ENCODE assay signal across 33 cellular contexts in the genomic region with DNA sequence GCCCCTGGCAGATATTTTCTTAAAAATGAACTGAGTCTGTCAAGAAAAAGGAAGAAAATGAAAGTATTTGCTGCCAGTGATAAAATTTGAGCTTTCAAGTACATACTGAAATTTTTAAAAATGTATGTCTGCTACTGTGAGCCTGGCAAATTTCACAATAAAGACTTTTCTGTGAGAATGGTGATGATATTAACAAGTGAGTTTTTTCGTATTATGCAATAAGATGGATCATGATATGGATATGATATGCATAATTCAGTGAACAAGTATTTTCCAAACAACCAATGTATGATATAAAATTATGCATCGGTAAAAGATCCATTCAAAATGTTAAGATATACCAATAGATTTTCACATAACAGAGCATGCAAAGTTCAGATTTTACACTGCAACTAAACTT. TPM values are rescaled to one million over a fixed set of nuclear protein-coding genes. Genes with fewer than 3 reads are reported as not detected.
DNase-seq lines count a peak whose midpoint lies in the region; ATAC-seq, FAIRE-seq and TF ChIP-seq lines count a peak whose summit lies in the region.
"Had no signal": no experiment of that assay in that cellular context is flagged by ENCODE, and none has a peak within 500 bp of the region (broad histone marks: within the 10 kb centered on the region; RNA-seq: fewer than 3 reads in every experiment).

No MANE protein-coding gene starts in this region.

- H3K23ac ChIP-seq in IMR-90 (ENCODE audit: low read depth, low read length) = no peak overlapping the region

- no peak overlapping the region for H3K9ac ChIP-seq in HepG2 (ENCODE audit: insufficient read depth, low read depth, low read length)
- H3K9ac ChIP-seq in IMR-90 (ENCODE audit: low read depth, low read length) = no peak overlapping the region
- H3K9ac ChIP-seq in K562 (ENCODE audit: insufficient read depth in 1 of 2, low read depth in 2 of 2, low read length in 2 of 2) = no peak overlapping the region
- H3K9ac ChIP-seq: BLaER1; BLaER1 treated with 17β-estradiol and CSF1 and Interleukin-3, amounts not matched to agents 10 nM and 100 nM had no signal

- TF ChIP-seq CTCF in HepG2 (CRISPR knock-in tag; IDR thresholded peaks at IDR 0.05) = no peak
- TF ChIP-seq CTCF in right lobe of liver (IDR thresholded peaks at IDR 0.05) = no peak
- no peak for TF ChIP-seq CTCF in IMR-90 (conservative IDR thresholded peaks at IDR 0.05; ENCODE audit: low read depth, low read length)
- no peak for TF ChIP-seq CTCF in K562 (IDR thresholded peaks at IDR 0.05 in 2 of 3, conservative IDR thresholded peaks at IDR 0.05 in 1 of 3; ENCODE audit: insufficient read depth in 2 of 3, low read depth in 1 of 3, low read length in 3 of 3)

- ATAC-seq in HepG2 (no peak), right lobe of liver (no peak), IMR-90 (ENCODE audit: low read depth) (no peak), K562 (no peak), GM21515 (IDR thresholded peaks at IDR 0.05; ENCODE audit: unreplicated experiment) (no peak)
- ATAC-seq: A549; CD8-positive, alpha-beta T cell had no signal

- 90% methylated on average over 2 of the region's 2 CpGs for whole genome bisulfite sequencing in HepG2 (ENCODE audit: low lambda C conversion rate)
- 96% methylated on average over 2 of the region's 2 CpGs for WGBS in right lobe of liver (ENCODE audit: insufficient coverage, low coverage, low lambda C conversion rate, missing lambda C conversion rate)
- no CpG with 5 or more reads among the region's 2 CpGs for WGBS in IMR-90 (ENCODE audit: extremely low coverage in 2 of 2, insufficient read length in 1 of 2), 2 experiments
- WGBS in K562 (ENCODE audit: insufficient coverage, low coverage, missing lambda C conversion rate) = 76% methylated on average over 2 of the region's 2 CpGs

- CTCF ChIA-PET in HepG2 (lab: Yijun Ruan, JAX; ENCODE audit: low intra/inter-chr PET ratio, low total read pairs) = no interaction called here
- CTCF ChIA-PET in IMR-90 (lab: Yijun Ruan, JAX) = interaction anchor here (0.6 to 1.0 kb wide), 2 partner anchors 102 to 136 kb away, joined by 3 read pairs; no protein-coding TSS in a partner anchor
- CTCF ChIA-PET in K562 (lab: Yijun Ruan, JAX; ENCODE audit: low intra/inter-chr PET ratio) = no interaction called here

- POLR2A ChIA-PET in HepG2 (lab: Yijun Ruan, JAX) (no interaction called here), IMR-90 (lab: Charles Lee; ENCODE audit: unreplicated experiment) (no interaction called here), K562 (lab: Yijun Ruan, JAX) (interaction anchor here (0.6 to 1.4 kb wide), 4 partner anchors 9 to 210 kb away, joined by 3 to 5 read pairs (median 3); no protein-coding TSS in a partner anchor)

- no peak overlapping the region for H3K14ac ChIP-seq in IMR-90 (replicated peaks; ENCODE audit: low read depth, low read length)

- no TSS peak for BruUV-seq in HepG2 (replicated peaks; lab: Mats Ljungman, UMichigan)
- BruUV-seq in IMR-90 (replicated peaks; lab: Mats Ljungman, UMichigan) = no TSS peak
- no TSS peak for BruUV-seq in K562 (replicated peaks; lab: Mats Ljungman, UMichigan)

- no peak overlapping the region for H2BK5ac ChIP-seq in IMR-90 (ENCODE audit: low read depth, low read length, poor library complexity, severe bottlenecking)

- no peak overlapping the region for H2BK15ac ChIP-seq in IMR-90 (ENCODE audit: low read depth, low read length)

- no peaks in the 10 kb centered on the region for H3K9me1 ChIP-seq in IMR-90 (ENCODE audit: insufficient read depth, low read length)
- no peaks in the 10 kb centered on the region for H3K9me1 ChIP-seq in K562 (ENCODE audit: control insufficient read depth, insufficient read depth, low read length)

- no peak for DNase-seq in HepG2 (ENCODE audit: low spot score)
- DNase-seq in right lobe of liver = no peak
- no peak for DNase-seq in IMR-90
- DNase-seq in K562 (ENCODE audit: extremely low read depth in 1 of 4, low spot score in 3 of 4) = no peak
- no peak for DNase-seq in NCI-H69 (lab: John Stamatoyannopoulos, UW)
- DNase-seq: 8988T; ACHN; AML-193; BE2C; C1 segment of cervical spinal cord; Caco-2; Calu3; CD4-positive, alpha-beta memory T cell; CD4-positive, alpha-beta T cell; CD4-positive, CD25-positive, alpha-beta regulatory T cell; CD8-positive, alpha-beta memory T cell; CD8-positive, alpha-beta T cell; COR-L47; DMS 273 treated with DMSO at 0.1 percent for 48 hours; DMS153; DMS53; DMS79; DMS79 treated with DMSO at 0.1 percent for 48 hours; DND-41; EL had no signal

- H4K20me1 ChIP-seq in HepG2 (ENCODE audit: insufficient read depth, low read length) = no peaks in the 10 kb centered on the region
- H4K20me1 ChIP-seq in IMR-90 (ENCODE audit: insufficient read depth, low read length) = no peaks in the 10 kb centered on the region
- H4K20me1 ChIP-seq in K562 (replicated peaks; ENCODE audit: control insufficient read depth, insufficient read depth, low read length) = no peaks in the 10 kb centered on the region
- H4K20me1 ChIP-seq: BLaER1 had no signal

- H3K4me3 ChIP-seq in HepG2 (replicated peaks in 1 of 3; ENCODE audit: insufficient read depth in 1 of 3, low read depth in 2 of 3, low read length in 3 of 3) (no peak overlapping the region), right lobe of liver (no peak overlapping the region), IMR-90 (ENCODE audit: insufficient read depth, low read depth, low read length) (no peak overlapping the region), K562 (no peak overlapping the region)
- H3K4me3 ChIP-seq: A549; BLaER1; BLaER1 treated with 17β-estradiol and CSF1 and Interleukin-3, amounts not matched to agents 10 nM and 100 nM had no signal

- H3K27ac ChIP-seq in HepG2 (ENCODE audit: extremely low read length, insufficient read depth, low read length) = no peak overlapping the region
- H3K27ac ChIP-seq in right lobe of liver = no peak overlapping the region
- no peak overlapping the region for H3K27ac ChIP-seq in IMR-90 (ENCODE audit: insufficient read depth, low read length)
- H3K27ac ChIP-seq in K562 (ENCODE audit: extremely low read depth, low read depth, low read length) = no peak overlapping the region
- H3K27ac ChIP-seq: 22Rv1; A549; BLaER1; BLaER1 treated with 17β-estradiol and CSF1 and Interleukin-3, amounts not matched to agents 10 nM and 100 nM; C4-2B had no signal

- H4K8ac ChIP-seq in IMR-90 (ENCODE audit: low read depth in 2 of 2, low read length in 2 of 2) = no peak overlapping the region

- H4K91ac ChIP-seq in IMR-90 (ENCODE audit: insufficient read depth, low read depth, low read length) = no peak overlapping the region

- FAIRE-seq in HepG2 (lab: Jason Lieb, UNC) = no peak
- no peak for FAIRE-seq in K562 (lab: Jason Lieb, UNC)
- FAIRE-seq: A204.1, A549, D721Med had no signal

- TF ChIP-seq EP300 in HepG2 (IDR thresholded peaks at IDR 0.05; ENCODE audit: low read depth in 2 of 2, low read length in 2 of 2) (no peak), HepG2 (CRISPR knock-in tag; IDR thresholded peaks at IDR 0.05; ENCODE audit: borderline replicate concordance) (no peak), K562 (IDR thresholded peaks at IDR 0.05; ENCODE audit: low read length) (no peak)

- H3K36me3 ChIP-seq in HepG2 (replicated peaks in 1 of 2; ENCODE audit: control insufficient read depth in 1 of 2, insufficient read depth in 2 of 2, low read length in 2 of 2) = peaks cover 3 to 4% of the 10 kb centered on the region in 2 experiments
- peaks cover 0 to 32% (median 18%) of the 10 kb centered on the region in 4 donors for H3K36me3 ChIP-seq in right lobe of liver
- H3K36me3 ChIP-seq in IMR-90 (ENCODE audit: control insufficient read depth, insufficient read depth, low read length) = peaks cover 26% of the 10 kb centered on the region
- peaks cover 22% of the 10 kb centered on the region for H3K36me3 ChIP-seq in K562 (ENCODE audit: control insufficient read depth, insufficient read depth, low read length)

- TF ChIP-seq POLR2A in HepG2 (IDR thresholded peaks at IDR 0.05; ENCODE audit: insufficient read depth in 1 of 2, low read depth in 2 of 2, low read length in 2 of 2) = no peak
- TF ChIP-seq POLR2A in right lobe of liver (IDR thresholded peaks at IDR 0.05) = no peak
- no peak for TF ChIP-seq POLR2A in IMR-90 (IDR thresholded peaks at IDR 0.05; ENCODE audit: low read depth, low read length)
- no peak for TF ChIP-seq POLR2A in K562 (conservative IDR thresholded peaks at IDR 0.05)

- no peak overlapping the region for H2AFZ ChIP-seq in HepG2 (ENCODE audit: low read length)
- no peak overlapping the region for H2AFZ ChIP-seq in IMR-90 (replicated peaks; ENCODE audit: low read length, poor library complexity)
- no peak overlapping the region for H2AFZ ChIP-seq in K562 (ENCODE audit: low read depth, low read length)

- H4K5ac ChIP-seq in IMR-90 (ENCODE audit: low read depth, low read length) = no peak overlapping the region

- H3K79me2 ChIP-seq in HepG2 (ENCODE audit: insufficient read depth, low read length) (no peaks in the 10 kb centered on the region), K562 (ENCODE audit: control insufficient read depth, insufficient read depth, low read length) (no peaks in the 10 kb centered on the region)

- no peak overlapping the region for H2AK5ac ChIP-seq in IMR-90 (ENCODE audit: low read depth, low read length)

- intact Hi-C loops in HepG2 (cut with micrococcal nuclease; ENCODE audit: unreplicated experiment) = no loop called here
- intact Hi-C loops in right lobe of liver (cut with DNase I) = no loop called here
- intact Hi-C loops in IMR-90 (cut with micrococcal nuclease) = no loop called here
- intact Hi-C loops in K562 (cut with micrococcal nuclease) = no loop called here

- H2AK9ac ChIP-seq in IMR-90 (replicated peaks; ENCODE audit: low read depth, low read length, poor library complexity) = no peak overlapping the region

- no peaks in the 10 kb centered on the region for H3K27me3 ChIP-seq in HepG2 (ENCODE audit: control insufficient read depth in 1 of 2, insufficient read depth in 2 of 2, low read length in 2 of 2)
- H3K27me3 ChIP-seq in right lobe of liver = no peaks in the 10 kb centered on the region
- no peaks in the 10 kb centered on the region for H3K27me3 ChIP-seq in IMR-90 (ENCODE audit: control insufficient read depth, insufficient read depth, low read length)
- H3K27me3 ChIP-seq in K562 (ENCODE audit: control insufficient read depth in 2 of 2, insufficient read depth in 2 of 2, low read length in 2 of 2) = no peaks in the 10 kb centered on the region
- H3K27me3 ChIP-seq: BE2C; BLaER1; BLaER1 treated with 17β-estradiol and CSF1 and Interleukin-3, amounts not matched to agents 10 nM and 100 nM had no signal

- no peak overlapping the region for H3K4ac ChIP-seq in IMR-90 (ENCODE audit: low read depth, low read length)

- H2BK20ac ChIP-seq in IMR-90 (ENCODE audit: low read depth, low read length) = no peak overlapping the region

- no peak overlapping the region for H3K56ac ChIP-seq in IMR-90 (ENCODE audit: extremely low read depth, insufficient read depth, low read length)

- TF ChIP-seq RAD21 in HepG2 (CRISPR knock-in tag; IDR thresholded peaks at IDR 0.05) (no peak), IMR-90 (IDR thresholded peaks at IDR 0.05; ENCODE audit: low read length) (no peak), K562 (CRISPR knock-in tag; conservative IDR thresholded peaks at IDR 0.05 in 1 of 2, IDR thresholded peaks at IDR 0.05 in 1 of 2) (no peak)

- H3K4me1 ChIP-seq in HepG2 (ENCODE audit: insufficient read depth, low read length) = no peaks in the 10 kb centered on the region
- H3K4me1 ChIP-seq in right lobe of liver = no peaks in the 10 kb centered on the region
- no peaks in the 10 kb centered on the region for H3K4me1 ChIP-seq in IMR-90 (ENCODE audit: control insufficient read depth, insufficient read depth, low read length)
- no peaks in the 10 kb centered on the region for H3K4me1 ChIP-seq in K562 (replicated peaks in 1 of 2; ENCODE audit: control insufficient read depth in 2 of 2, insufficient read depth in 2 of 2, low read length in 2 of 2)
- H3K4me1 ChIP-seq: A549, BE2C, BLaER1, Caco-2 had no signal

- H3K4me2 ChIP-seq in HepG2 (ENCODE audit: low read depth, low read length) (no peak overlapping the region), IMR-90 (ENCODE audit: low read depth, low read length) (no peak overlapping the region), K562 (ENCODE audit: insufficient read depth, low read length) (no peak overlapping the region)
- H3K4me2 ChIP-seq: A549; BLaER1; BLaER1 treated with 17β-estradiol and CSF1 and Interleukin-3, amounts not matched to agents 10 nM and 100 nM had no signal

- no peak overlapping the region for H2BK120ac ChIP-seq in IMR-90 (ENCODE audit: low read depth, low read length)

- dilution Hi-C loops in IMR-90 (cut with HindIII; ENCODE audit: low sequenced_read_pairs, unreplicated experiment) = no loop called here

- in situ Hi-C loops in HepG2 (cut with HindIII; ENCODE audit: extremely low pct_ligation_motif_present, low pct_unique_long_range_greater_than_20kb) = no loop called here
- in situ Hi-C loops in IMR-90 (cut with MboI; ENCODE audit: low sequenced_read_pairs) = no loop called here
- in situ Hi-C loops in K562 (cut with MboI) = no loop called here

- no peak overlapping the region for H3K18ac ChIP-seq in IMR-90 (ENCODE audit: low read depth, low read length)

- peaks cover 4 to 5% of the 10 kb centered on the region in 2 experiments; a peak in 1 of 4 replicates for H3K79me1 ChIP-seq in IMR-90 (ENCODE audit: low read depth in 1 of 2, low read length in 2 of 2)

- H3K9me3 ChIP-seq in HepG2 (ENCODE audit: low read length) (no peaks in the 10 kb centered on the region), right lobe of liver (no peaks in the 10 kb centered on the region), IMR-90 (ENCODE audit: control insufficient read depth, insufficient read depth, low read length) (no peaks in the 10 kb centered on the region), K562 (replicated peaks; ENCODE audit: control insufficient read depth, insufficient read depth, low read depth, low read length) (no peaks in the 10 kb centered on the region)
- H3K9me3 ChIP-seq: A549; BE2C; BLaER1; BLaER1 treated with 17β-estradiol and CSF1 and Interleukin-3, amounts not matched to agents 10 nM and 100 nM; Caco-2 had no signal

RNA-seq across cellular contexts. Expression of a gene that starts 15.9 kb away (rescaled TPM):
- 8.7 and 19.9 TPM in 2 replicates for total RNA-seq in HepG2 (2016; rRNA removed; fragmentation: Illumina TruSeq; extraction: Trizol)
- total RNA-seq in HepG2 (2016; cell fraction: cytosol; rRNA removed; fragmentation: Illumina TruSeq; extraction: Trizol; ENCODE audit: low read depth) = 21.7 and 23.1 TPM in 2 replicates
- 7.3 and 16.3 TPM in 2 replicates for total RNA-seq in HepG2 (2016; cell fraction: insoluble cytoplasmic fraction; rRNA removed; fragmentation: Illumina TruSeq; extraction: Trizol)
- total RNA-seq in HepG2 (2016; cell fraction: membrane; rRNA removed; fragmentation: Illumina TruSeq; extraction: Trizol) = 9.9 and 11.4 TPM in 2 replicates
- 21.1 and 31.3 TPM in 2 replicates for total RNA-seq in HepG2 (2016; cell fraction: nucleus; rRNA removed; fragmentation: Illumina TruSeq; extraction: Trizol)
- polyA plus RNA-seq in HepG2 (2011; rRNA removed) = 8.0 and 8.6 TPM in 2 replicates
- 6.1 and 7.4 TPM in 2 replicates for polyA plus RNA-seq in HepG2 (2011; cell fraction: cytosol; rRNA removed)
- polyA plus RNA-seq in HepG2 (2011; cell fraction: nucleus; rRNA removed) = 11.6 and 12.4 TPM in 2 replicates
- polyA plus RNA-seq in HepG2 (2012) = 10.5 and 12.2 TPM in 2 replicates
- 3.4 and 3.8 TPM in 2 replicates for polyA plus RNA-seq in HepG2 (2016; cell fraction: cytosol; fragmentation: Illumina TruSeq; extraction: Trizol; ENCODE audit: low read depth)
- 7.3 and 11.1 TPM in 2 replicates for polyA plus RNA-seq in HepG2 (2016; cell fraction: insoluble cytoplasmic fraction; fragmentation: Illumina TruSeq; extraction: Trizol; ENCODE audit: low read depth)
- polyA plus RNA-seq in HepG2 (2016; cell fraction: membrane; fragmentation: Illumina TruSeq; extraction: Trizol; ENCODE audit: low read depth) = 4.9 and 6.2 TPM in 2 replicates
- polyA plus RNA-seq in HepG2 (2016; cell fraction: nucleus; fragmentation: Illumina TruSeq; extraction: Trizol; ENCODE audit: insufficient read depth, low read depth) = 31.8 and 32.7 TPM in 2 replicates
- 8.0 and 31.3 TPM in 2 replicates for polyA minus RNA-seq in HepG2 (2011; rRNA and poly(A)+ RNA removed; ENCODE audit: low replicate concordance)
- polyA minus RNA-seq in HepG2 (2011; cell fraction: cytosol; rRNA and poly(A)+ RNA removed) = 6.1 and 9.7 TPM in 2 replicates
- polyA minus RNA-seq in HepG2 (2011; cell fraction: nucleus; rRNA and poly(A)+ RNA removed) = 28.5 and 30.1 TPM in 2 replicates
- 10 to 100 TPM in 2 of 6 experiments, 1 to 10 TPM in 4; 7.4 to 12.7 (median 8.6) TPM for total RNA-seq in right lobe of liver
- 14.7 and 16.9 TPM in 2 replicates for total RNA-seq in IMR-90 (2012; rRNA removed)
- polyA plus RNA-seq in IMR-90 (2012; rRNA removed) = 7.7 TPM in 2 replicates
- polyA plus RNA-seq in IMR-90 (2012; cell fraction: cytosol; rRNA removed) = 3.7 and 6.0 TPM in 2 replicates
- polyA plus RNA-seq in IMR-90 (2012; cell fraction: nucleus; rRNA removed; ENCODE audit: low replicate concordance) = 4.1 and 12.0 TPM in 2 replicates
- 49.5 and 67.9 TPM in 2 replicates for total RNA-seq in K562 (2011; cell fraction: chromatin; rRNA removed; ENCODE audit: low replicate concordance)
- 38.7 and 39.0 TPM in 2 replicates for total RNA-seq in K562 (2011; cell fraction: nucleolus; rRNA removed)
- total RNA-seq in K562 (2011; cell fraction: nucleoplasm; rRNA removed) = 58.5 and 84.5 TPM in 2 replicates
- total RNA-seq in K562 (2014; rRNA removed) = 21.0 and 23.3 TPM in 2 replicates
- total RNA-seq in K562 (2014; rRNA removed; fragmentation: Illumina TruSeq; extraction: Trizol) = 27.7 and 28.8 TPM in 2 replicates
- total RNA-seq in K562 (2015; rRNA removed; fragmentation: Illumina TruSeq; extraction: Trizol) = 31.1 and 32.1 TPM in 2 replicates
- total RNA-seq in K562 (2021) = 18.8 and 21.7 TPM in 2 replicates
- polyA plus RNA-seq in K562 (2011; rRNA removed) = 27.4 and 32.5 TPM in 2 replicates
- 18.2 and 21.8 TPM in 2 replicates for polyA plus RNA-seq in K562 (2011; cell fraction: cytosol; rRNA removed)
- 33.6 and 48.2 TPM in 2 replicates for polyA plus RNA-seq in K562 (2011; cell fraction: nucleus; rRNA removed)
- 22.6 and 23.3 TPM in 2 replicates for polyA plus RNA-seq in K562 (2012)
- 26.2 and 26.6 TPM in 2 replicates for polyA plus RNA-seq in K562 (2014; fragmentation: Illumina TruSeq; extraction: Trizol)
- 10 to 100 TPM in 1 of 2 experiments, 1 to 10 TPM in 1; 9.0 to 10.7 TPM for polyA plus RNA-seq in K562 (2014; fragmentation: Nextera tagmentation; extraction: Ambion mirVana)
- polyA plus RNA-seq in K562 (2014; rRNA removed) = 29.4 and 39.4 TPM in 2 replicates
- polyA minus RNA-seq in K562 (2011; rRNA and poly(A)+ RNA removed) = 25.9 and 28.5 TPM in 2 replicates
- 11.7 and 11.8 TPM in 2 replicates for polyA minus RNA-seq in K562 (2011; cell fraction: cytosol; rRNA and poly(A)+ RNA removed)
- polyA minus RNA-seq in K562 (2011; cell fraction: nucleus; rRNA and poly(A)+ RNA removed) = 25.8 and 33.7 TPM in 2 replicates

RNA-seq across cellular contexts. Expression of a gene that starts 16.6 kb away (rescaled TPM):
- total RNA-seq in HepG2 (2016; rRNA removed; fragmentation: Illumina TruSeq; extraction: Trizol) = 117 and 210 TPM in 2 replicates
- 34.5 and 43.7 TPM in 2 replicates for total RNA-seq in HepG2 (2016; cell fraction: cytosol; rRNA removed; fragmentation: Illumina TruSeq; extraction: Trizol; ENCODE audit: low read depth)
- 110 and 227 TPM in 2 replicates for total RNA-seq in HepG2 (2016; cell fraction: insoluble cytoplasmic fraction; rRNA removed; fragmentation: Illumina TruSeq; extraction: Trizol)
- 48.4 and 55.0 TPM in 2 replicates for total RNA-seq in HepG2 (2016; cell fraction: membrane; rRNA removed; fragmentation: Illumina TruSeq; extraction: Trizol)
- 80.0 and 85.9 TPM in 2 replicates for total RNA-seq in HepG2 (2016; cell fraction: nucleus; rRNA removed; fragmentation: Illumina TruSeq; extraction: Trizol)
- polyA plus RNA-seq in HepG2 (2011; rRNA removed) = 47.9 and 67.0 TPM in 2 replicates
- polyA plus RNA-seq in HepG2 (2011; cell fraction: cytosol; rRNA removed) = 27.1 and 46.5 TPM in 2 replicates
- polyA plus RNA-seq in HepG2 (2011; cell fraction: nucleus; rRNA removed) = 25.9 and 45.1 TPM in 2 replicates
- 51.4 and 60.6 TPM in 2 replicates for polyA plus RNA-seq in HepG2 (2012)
- polyA plus RNA-seq in HepG2 (2016; cell fraction: cytosol; fragmentation: Illumina TruSeq; extraction: Trizol; ENCODE audit: low read depth) = 7.6 TPM in 2 replicates
- 166 and 177 TPM in 2 replicates for polyA plus RNA-seq in HepG2 (2016; cell fraction: insoluble cytoplasmic fraction; fragmentation: Illumina TruSeq; extraction: Trizol; ENCODE audit: low read depth)
- polyA plus RNA-seq in HepG2 (2016; cell fraction: membrane; fragmentation: Illumina TruSeq; extraction: Trizol; ENCODE audit: low read depth) = 30.4 and 32.0 TPM in 2 replicates
- 96.3 and 112 TPM in 2 replicates for polyA plus RNA-seq in HepG2 (2016; cell fraction: nucleus; fragmentation: Illumina TruSeq; extraction: Trizol; ENCODE audit: insufficient read depth, low read depth)
- 27.6 and 67.6 TPM in 2 replicates for polyA minus RNA-seq in HepG2 (2011; rRNA and poly(A)+ RNA removed; ENCODE audit: low replicate concordance)
- polyA minus RNA-seq in HepG2 (2011; cell fraction: cytosol; rRNA and poly(A)+ RNA removed) = 128 and 129 TPM in 2 replicates
- 122 and 123 TPM in 2 replicates for polyA minus RNA-seq in HepG2 (2011; cell fraction: nucleus; rRNA and poly(A)+ RNA removed)
- total RNA-seq in right lobe of liver = 10 to 100 TPM; 34.8 to 85.8 (median 54.7) TPM
- total RNA-seq in IMR-90 (2012; rRNA removed) = 262 and 440 TPM in 2 replicates
- 98.5 and 108 TPM in 2 replicates for polyA plus RNA-seq in IMR-90 (2012; rRNA removed)
- 13.8 and 21.1 TPM in 2 replicates for polyA plus RNA-seq in IMR-90 (2012; cell fraction: cytosol; rRNA removed)
- 5.3 and 71.2 TPM in 2 replicates for polyA plus RNA-seq in IMR-90 (2012; cell fraction: nucleus; rRNA removed; ENCODE audit: low replicate concordance)
- total RNA-seq in K562 (2011; cell fraction: chromatin; rRNA removed; ENCODE audit: low replicate concordance) = 126 and 319 TPM in 2 replicates
- 56.9 and 76.1 TPM in 2 replicates for total RNA-seq in K562 (2011; cell fraction: nucleolus; rRNA removed)
- total RNA-seq in K562 (2011; cell fraction: nucleoplasm; rRNA removed) = 147 and 245 TPM in 2 replicates
- 244 and 278 TPM in 2 replicates for total RNA-seq in K562 (2014; rRNA removed)
- 306 and 352 TPM in 2 replicates for total RNA-seq in K562 (2014; rRNA removed; fragmentation: Illumina TruSeq; extraction: Trizol)
- 281 and 297 TPM in 2 replicates for total RNA-seq in K562 (2015; rRNA removed; fragmentation: Illumina TruSeq; extraction: Trizol)
- 266 and 289 TPM in 2 replicates for total RNA-seq in K562 (2021)
- 298 and 365 TPM in 2 replicates for polyA plus RNA-seq in K562 (2011; rRNA removed)
- 68.7 and 164 TPM in 2 replicates for polyA plus RNA-seq in K562 (2011; cell fraction: cytosol; rRNA removed)
- polyA plus RNA-seq in K562 (2011; cell fraction: nucleus; rRNA removed) = 66.8 and 129 TPM in 2 replicates
- 210 and 214 TPM in 2 replicates for polyA plus RNA-seq in K562 (2012)
- polyA plus RNA-seq in K562 (2014; fragmentation: Illumina TruSeq; extraction: Trizol) = 286 and 340 TPM in 2 replicates
- polyA plus RNA-seq in K562 (2014; fragmentation: Nextera tagmentation; extraction: Ambion mirVana) = 1,000 to 10,000 TPM in 1 of 2 experiments, 100 to 1,000 TPM in 1; 805 to 1,020 TPM
- 234 and 237 TPM in 2 replicates for polyA plus RNA-seq in K562 (2014; rRNA removed)
- polyA minus RNA-seq in K562 (2011; rRNA and poly(A)+ RNA removed) = 765 and 786 TPM in 2 replicates
- polyA minus RNA-seq in K562 (2011; cell fraction: cytosol; rRNA and poly(A)+ RNA removed) = 311 and 407 TPM in 2 replicates
- 70.7 and 177 TPM in 2 replicates for polyA minus RNA-seq in K562 (2011; cell fraction: nucleus; rRNA and poly(A)+ RNA removed)
